ENCODE assay signal across 23 cellular contexts in the genomic region with DNA sequence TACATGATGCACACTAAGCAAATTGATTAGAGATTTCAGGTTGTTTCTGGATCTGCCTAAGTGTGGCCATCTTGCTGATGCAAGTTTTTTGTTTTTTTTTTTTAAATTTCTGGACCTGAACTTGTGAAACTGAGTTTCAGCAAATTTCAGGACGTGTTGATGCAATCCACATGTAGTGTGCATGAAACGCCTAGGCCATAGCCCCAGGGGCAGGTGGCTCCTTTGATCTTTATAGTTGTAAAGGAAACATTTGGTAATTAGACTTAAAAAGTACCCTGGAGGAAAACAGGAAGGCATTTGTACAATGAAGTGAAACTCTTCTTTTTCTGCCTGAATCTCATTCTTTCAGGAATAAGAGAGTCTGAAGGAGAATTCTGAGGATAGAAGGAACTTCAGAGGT.
DNase-seq lines count a peak whose midpoint lies in the region; ATAC-seq and TF ChIP-seq lines count a peak whose summit lies in the region.
"Had no signal": no experiment of that assay in that cellular context is flagged by ENCODE, and none has a peak within 500 bp of the region (broad histone marks: within the 10 kb centered on the region; RNA-seq: fewer than 3 reads in every experiment).

No MANE protein-coding gene starts in this region.

- H3K27ac ChIP-seq in HCT116 (ENCODE audit: low read depth, low read length) (no peak overlapping the region), KMS-11 (peak overlapping the region; percentile 86), mesendoderm (ENCODE audit: low read depth, low read length) (no peak overlapping the region)
- H3K27ac ChIP-seq: HL-60, SJCRH30 had no signal

- no peak overlapping the region for H3K18ac ChIP-seq in mesendoderm (ENCODE audit: low read length)

- H3K4me2 ChIP-seq in HCT116 (ENCODE audit: low read length) = no peak overlapping the region
- H3K4me2 ChIP-seq in KMS-11 = peak overlapping the region; percentile 89
- H3K4me2 ChIP-seq in mesendoderm (ENCODE audit: low read length) = no peak overlapping the region
- H3K4me2 ChIP-seq: GM23338 had no signal

- no peaks in the 10 kb centered on the region for H3K4me1 ChIP-seq in HCT116 (ENCODE audit: control insufficient read depth in 1 of 2, insufficient read depth in 2 of 2, low read length in 2 of 2)
- H3K4me1 ChIP-seq in KMS-11 (ENCODE audit: low read depth, poor library complexity, severe bottlenecking) = peaks cover 76% of the 10 kb centered on the region
- no peaks in the 10 kb centered on the region for H3K4me1 ChIP-seq in mesendoderm (ENCODE audit: control insufficient read depth, low read depth, low read length)
- H3K4me1 ChIP-seq: HAP-1, SJCRH30 had no signal

- H2BK120ac ChIP-seq in mesendoderm (ENCODE audit: low read depth, low read length) = no peak overlapping the region

- H3K9ac ChIP-seq in HCT116 (ENCODE audit: low read length) (no peak overlapping the region), KMS-11 (peak overlapping the region; percentile 30; the same call in 1 of the 2 replicates), mesendoderm (ENCODE audit: low read length) (no peak overlapping the region)

- no peak overlapping the region for H3K56ac ChIP-seq in mesendoderm (ENCODE audit: low read length)

- POLR2A ChIA-PET in HCT116 (lab: Charles Lee) = no interaction called here

- no peak for TF ChIP-seq RAD21 in HCT116 (IDR thresholded peaks at IDR 0.05; ENCODE audit: low read depth)

- no peaks in the 10 kb centered on the region for H3K79me1 ChIP-seq in mesendoderm (ENCODE audit: low read length)

- WGBS in mesendoderm (ENCODE audit: extremely low coverage, insufficient coverage, low lambda C conversion rate) = no CpG with 5 or more reads among the region's 2 CpGs

- H3K23ac ChIP-seq in mesendoderm (ENCODE audit: low read length) = no peak overlapping the region

- no peaks in the 10 kb centered on the region for H3K36me3 ChIP-seq in HCT116 (ENCODE audit: control insufficient read depth in 1 of 2, insufficient read depth in 2 of 2, low read length in 2 of 2)
- H3K36me3 ChIP-seq in KMS-11 (ENCODE audit: insufficient read depth) = no peaks in the 10 kb centered on the region
- H3K36me3 ChIP-seq in mesendoderm (ENCODE audit: control insufficient read depth, insufficient read depth, low read length) = no peaks in the 10 kb centered on the region
- H3K36me3 ChIP-seq: HAP-1, SJCRH30 had no signal

- DNase-seq in HCT116 (ENCODE audit: low read depth, low spot score) = no peak
- DNase-seq in RPMI8226 = peak; percentile 90
- peak; percentile 16 for DNase-seq in mesendoderm
- no peak for DNase-seq in amygdala (lab: John Stamatoyannopoulos, UW)
- no peak for DNase-seq in NCI-H1048 (lab: John Stamatoyannopoulos, UW)
- DNase-seq: C1 segment of cervical spinal cord; CD4-positive, alpha-beta memory T cell; COR-L47; GDM1; Karpas-422; NCI-H1092; NCI-H146; NCI-H526 treated with DMSO at 0.1 percent for 48 hours; PC-3; SJCRH30; T-helper 1 cell had no signal

- CTCF ChIA-PET in HCT116 (lab: Charles Lee) = no interaction called here

- no peak for TF ChIP-seq POLR2A in HCT116 (IDR thresholded peaks at IDR 0.05; ENCODE audit: borderline replicate concordance, extremely low read depth, insufficient read depth, insufficient read length)

- no peaks in the 10 kb centered on the region for H3K9me2 ChIP-seq in HCT116 (ENCODE audit: insufficient read depth)

- no peak overlapping the region for H4K8ac ChIP-seq in mesendoderm (ENCODE audit: low read depth, low read length)

- no peaks in the 10 kb centered on the region for H4K20me1 ChIP-seq in HCT116 (ENCODE audit: insufficient read depth)
- H4K20me1 ChIP-seq in KMS-11 (ENCODE audit: insufficient read depth) = no peaks in the 10 kb centered on the region

- H3K9me3 ChIP-seq in HCT116 (ENCODE audit: control insufficient read depth in 1 of 2, insufficient read depth in 1 of 2, low read depth in 1 of 2, low read length in 2 of 2) = no peaks in the 10 kb centered on the region
- H3K9me3 ChIP-seq: HAP-1, SJCRH30 had no signal

- TF ChIP-seq CTCF in HCT116 (IDR thresholded peaks at IDR 0.05 in 2 of 3, conservative IDR thresholded peaks at IDR 0.05 in 1 of 3; ENCODE audit: borderline replicate concordance in 1 of 3, insufficient read depth in 1 of 3, low read depth in 2 of 3, low read length in 2 of 3) (no peak), KMS-11 (conservative IDR thresholded peaks at IDR 0.05; ENCODE audit: low read depth, low read length) (no peak)

- H2AFZ ChIP-seq in HCT116 (ENCODE audit: low read depth, low read length, poor library complexity, severe bottlenecking) = no peak overlapping the region
- no peak overlapping the region for H2AFZ ChIP-seq in KMS-11 (ENCODE audit: low read depth)
- H2AFZ ChIP-seq: GM23338 had no signal

- intact Hi-C loops in HCT116 (cut with micrococcal nuclease) = no loop called here

- H3K4ac ChIP-seq in mesendoderm (ENCODE audit: low read depth, low read length) = no peak overlapping the region

- BruUV-seq in HCT116 (replicated peaks; lab: Mats Ljungman, UMichigan) = no TSS peak

- H3K27me3 ChIP-seq in HCT116 (ENCODE audit: insufficient read depth, low read length) (peaks cover 18% of the 10 kb centered on the region), KMS-11 (ENCODE audit: insufficient read depth, low read depth) (no peaks in the 10 kb centered on the region), mesendoderm (ENCODE audit: insufficient read depth, low read length, poor library complexity) (no peaks in the 10 kb centered on the region)
- H3K27me3 ChIP-seq: SJCRH30 had no signal

- no peaks in the 10 kb centered on the region for H3K79me2 ChIP-seq in HCT116 (ENCODE audit: insufficient read depth, low read length)
- no peaks in the 10 kb centered on the region for H3K79me2 ChIP-seq in KMS-11 (ENCODE audit: insufficient read depth, low read depth)
- H3K79me2 ChIP-seq in mesendoderm (ENCODE audit: control insufficient read depth, insufficient read depth, low read length) = no peaks in the 10 kb centered on the region

- no peak overlapping the region for H4K5ac ChIP-seq in mesendoderm (ENCODE audit: low read length)

- no peak overlapping the region for H2AK5ac ChIP-seq in mesendoderm (ENCODE audit: low read length)

- no peak overlapping the region for H2BK15ac ChIP-seq in mesendoderm (replicated peaks; ENCODE audit: low read depth)

- RAD21 ChIA-PET in HCT116 (lab: Charles Lee; ENCODE audit: low non-redundant PET in 1 of 2, low total read pairs in 2 of 2, uncharacterized antibody in 2 of 2, unreplicated experiment in 2 of 2) = no interaction called here

- ATAC-seq in HCT116 (no peak), HG03097 (IDR thresholded peaks at IDR 0.05; ENCODE audit: low FRiP score, unreplicated experiment) (no peak)
- ATAC-seq: GM12878, GM23338, PC-3, Right ventricle myocardium inferior had no signal

- H3K4me3 ChIP-seq in HCT116 (replicated peaks in 1 of 2; ENCODE audit: low read depth in 1 of 2, low read length in 2 of 2) (no peak overlapping the region), KMS-11 (IDR thresholded peaks at IDR 0.05; ENCODE audit: insufficient read depth, low read depth, low read length) (no peak overlapping the region), mesendoderm (ENCODE audit: low read length) (no peak overlapping the region)
- H3K4me3 ChIP-seq: GM12878, GM23338, HAP-1, SJCRH30 had no signal

- H2BK5ac ChIP-seq in mesendoderm (ENCODE audit: low read length) = no peak overlapping the region

TF ChIP-seq in HCT116, 20 proteins besides CTCF, POLR2A, EP300 and RAD21:
- TF ChIP-seq, protein P1, sequence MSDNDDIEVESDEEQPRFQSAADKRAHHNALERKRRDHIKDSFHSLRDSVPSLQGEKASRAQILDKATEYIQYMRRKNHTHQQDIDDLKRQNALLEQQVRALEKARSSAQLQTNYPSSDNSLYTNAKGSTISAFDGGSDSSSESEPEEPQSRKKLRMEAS (IDR thresholded peaks at IDR 0.05) = no peak
- TF ChIP-seq TCF7L2 (IDR thresholded peaks at IDR 0.05; ENCODE audit: borderline replicate concordance, extremely low read depth, insufficient read depth, insufficient read length) = peak; percentile 77

Comparison
In these comparisons a context has a peak if more than half of its experiments do, and no peak if none do; other contexts are left out.
1. DNase-seq: peak in RPMI8226 (single experiment) and mesendoderm (single experiment); none in HCT116 (single experiment), amygdala (0 of 56) and NCI-H1048 (single experiment).